ENCODE assay signal across 8 cellular contexts in the genomic region with DNA sequence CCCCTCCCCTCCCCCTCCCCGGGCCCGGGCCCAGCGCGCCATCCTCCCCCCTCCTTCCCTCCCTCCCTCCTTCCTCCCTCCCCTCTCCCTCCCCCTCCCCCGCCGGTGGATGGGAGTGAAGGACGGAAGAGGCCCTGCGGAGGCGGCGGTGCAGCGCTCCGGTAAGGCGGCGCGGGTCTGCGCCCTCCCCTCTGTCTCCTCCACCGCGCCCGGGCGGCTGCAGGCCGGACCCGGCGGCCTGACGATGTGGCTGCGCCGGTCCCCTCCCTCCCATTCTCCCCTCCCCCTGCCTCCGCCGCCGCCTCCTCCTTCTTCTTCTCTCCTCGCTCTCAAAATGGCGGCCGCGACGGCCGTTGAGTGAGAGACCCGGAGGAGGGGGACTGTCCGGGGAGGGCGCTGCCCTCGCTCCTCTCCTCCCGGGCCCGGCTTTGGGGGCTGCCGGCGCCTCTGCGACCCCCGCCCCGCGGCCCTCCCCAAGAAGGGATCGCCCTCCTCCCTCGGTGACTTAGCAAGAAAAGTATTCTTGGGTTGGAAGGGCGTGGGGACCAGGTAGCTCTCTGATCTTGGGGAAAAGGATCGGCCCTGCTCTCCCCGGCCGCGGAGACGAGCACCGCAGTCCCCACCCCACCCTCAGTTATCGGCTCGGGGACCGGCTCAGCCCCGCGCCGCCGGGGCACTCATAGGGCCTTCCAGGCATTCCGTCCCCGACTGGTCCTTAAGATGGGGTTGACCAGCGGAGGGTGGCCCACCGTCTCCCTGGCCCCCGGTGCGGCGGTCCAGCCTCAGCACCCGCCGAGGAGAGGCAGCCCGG. TPM values are rescaled to one million over a fixed set of nuclear protein-coding genes. Genes with fewer than 3 reads are reported as not detected.
DNase-seq lines count a peak whose midpoint lies in the region; ATAC-seq, FAIRE-seq and TF ChIP-seq lines count a peak whose summit lies in the region.

No MANE protein-coding gene starts in this region.

- H4K20me1 ChIP-seq in HepG2 (ENCODE audit: insufficient read depth, low read length), result peaks cover 41% of the 10 kb centered on the region

- POLR2A ChIA-PET in HepG2 (lab: Yijun Ruan, JAX), result interaction anchor here (1.0 to 1.7 kb wide), 5 partner anchors 9 to 116 kb away, joined by 3 to 7 read pairs (median 4); a partner anchor contains a TSS

- H3K9ac ChIP-seq in HepG2 (ENCODE audit: insufficient read depth, low read depth, low read length), result peak overlapping the region; percentile 94

- peaks cover 0 to 3% of the 10 kb centered on the region in 2 experiments; a peak in 1 of 5 replicates for H3K27me3 ChIP-seq in HepG2 (ENCODE audit: control insufficient read depth in 1 of 2, insufficient read depth in 2 of 2, low read length in 2 of 2)

- no peak for TF ChIP-seq CTCF in HepG2 (CRISPR knock-in tag; IDR thresholded peaks at IDR 0.05)

- no peak for FAIRE-seq in HepG2 (lab: Jason Lieb, UNC)

- no peak overlapping the region for H2AFZ ChIP-seq in HepG2 (ENCODE audit: low read length)

- peaks cover 50% of the 10 kb centered on the region for H3K4me1 ChIP-seq in HepG2 (ENCODE audit: insufficient read depth, low read length)

- TF ChIP-seq EP300 in HepG2 (IDR thresholded peaks at IDR 0.05; ENCODE audit: low read depth in 2 of 2, low read length in 2 of 2), result no peak
- TF ChIP-seq EP300 in HepG2 (CRISPR knock-in tag; IDR thresholded peaks at IDR 0.05; ENCODE audit: borderline replicate concordance), result no peak

- peak overlapping the region; percentile 82 for H3K27ac ChIP-seq in HepG2 (ENCODE audit: extremely low read length, insufficient read depth, low read length)

- TF ChIP-seq POLR2A in GM18526 (IDR thresholded peaks at IDR 0.05; ENCODE audit: extremely low read depth, insufficient read length) (peak; percentile 28), HepG2 (IDR thresholded peaks at IDR 0.05; ENCODE audit: insufficient read depth in 1 of 2, low read depth in 2 of 2, low read length in 2 of 2) (peak in 1 of 2 experiments; percentile 24; a peak in 3 of 4 replicates)

- peaks cover 48% of the 10 kb centered on the region for H3K79me2 ChIP-seq in HepG2 (ENCODE audit: insufficient read depth, low read length)

- H3K4me2 ChIP-seq in HepG2 (ENCODE audit: low read depth, low read length), result peak overlapping the region; percentile 82

- 0% methylated on average over 24 of the region's 73 CpGs for WGBS in HepG2 (ENCODE audit: low lambda C conversion rate)

- no peaks in the 10 kb centered on the region for H3K36me3 ChIP-seq in HepG2 (replicated peaks in 1 of 2; ENCODE audit: control insufficient read depth in 1 of 2, insufficient read depth in 2 of 2, low read length in 2 of 2)

- intact Hi-C loops in HepG2 (cut with micrococcal nuclease; ENCODE audit: unreplicated experiment), result no loop called here

- CTCF ChIA-PET in HepG2 (lab: Yijun Ruan, JAX; ENCODE audit: low intra/inter-chr PET ratio, low total read pairs), result no interaction called here

- in situ Hi-C loops in HepG2 (cut with HindIII; ENCODE audit: extremely low pct_ligation_motif_present, low pct_unique_long_range_greater_than_20kb), result no loop called here

- BruUV-seq in HepG2 (replicated peaks; lab: Mats Ljungman, UMichigan), result no TSS peak

- H3K4me3 ChIP-seq in HepG2 (replicated peaks in 1 of 3; ENCODE audit: insufficient read depth in 1 of 3, low read depth in 2 of 3, low read length in 3 of 3), result peak overlapping the region; percentile 89 to 100 (median 100)

- no peak for TF ChIP-seq RAD21 in HepG2 (CRISPR knock-in tag; IDR thresholded peaks at IDR 0.05)

- peak; percentile 46 for ATAC-seq in HG03066 (IDR thresholded peaks at IDR 0.05; ENCODE audit: low read depth, unreplicated experiment)
- peak; percentile 78 for ATAC-seq in HepG2

- no peaks in the 10 kb centered on the region for H3K9me3 ChIP-seq in HepG2 (ENCODE audit: low read length)

- DNase-seq in 8988T (peak; percentile 47), NCI-H460 (ENCODE audit: extremely low read depth, low read depth) (peak; percentile 79), dedifferentiated amniotic fluid mesenchymal stem cell (ENCODE audit: extremely low spot score) (peak; percentile 52), HepG2 (ENCODE audit: low spot score) (peak; percentile 58)
- DNase-seq in activated CD4-positive, alpha-beta T cell treated with anti-CD3 and anti-CD28 coated beads, Interleukin-2, amount 50 U/mL, for 1 hour, result peak; percentile 78
- peak; percentile 82 for DNase-seq in stimulated activated CD4-positive, alpha-beta T cell treated with anti-CD3 and anti-CD28 coated beads, Interleukin-4, amount 100 ng/mL, for 1 hour

TF ChIP-seq in HepG2, 621 proteins besides CTCF, POLR2A, EP300 and RAD21 (continues in another document):
- 0 out of 2 replicates have a peak, but pooled peaks have one; percentile 9 for TF ChIP-seq FOXK1 (CRISPR knock-in tag; IDR thresholded peaks at IDR 0.05; ENCODE audit: borderline replicate concordance, low read depth)
- TF ChIP-seq, protein P1, sequence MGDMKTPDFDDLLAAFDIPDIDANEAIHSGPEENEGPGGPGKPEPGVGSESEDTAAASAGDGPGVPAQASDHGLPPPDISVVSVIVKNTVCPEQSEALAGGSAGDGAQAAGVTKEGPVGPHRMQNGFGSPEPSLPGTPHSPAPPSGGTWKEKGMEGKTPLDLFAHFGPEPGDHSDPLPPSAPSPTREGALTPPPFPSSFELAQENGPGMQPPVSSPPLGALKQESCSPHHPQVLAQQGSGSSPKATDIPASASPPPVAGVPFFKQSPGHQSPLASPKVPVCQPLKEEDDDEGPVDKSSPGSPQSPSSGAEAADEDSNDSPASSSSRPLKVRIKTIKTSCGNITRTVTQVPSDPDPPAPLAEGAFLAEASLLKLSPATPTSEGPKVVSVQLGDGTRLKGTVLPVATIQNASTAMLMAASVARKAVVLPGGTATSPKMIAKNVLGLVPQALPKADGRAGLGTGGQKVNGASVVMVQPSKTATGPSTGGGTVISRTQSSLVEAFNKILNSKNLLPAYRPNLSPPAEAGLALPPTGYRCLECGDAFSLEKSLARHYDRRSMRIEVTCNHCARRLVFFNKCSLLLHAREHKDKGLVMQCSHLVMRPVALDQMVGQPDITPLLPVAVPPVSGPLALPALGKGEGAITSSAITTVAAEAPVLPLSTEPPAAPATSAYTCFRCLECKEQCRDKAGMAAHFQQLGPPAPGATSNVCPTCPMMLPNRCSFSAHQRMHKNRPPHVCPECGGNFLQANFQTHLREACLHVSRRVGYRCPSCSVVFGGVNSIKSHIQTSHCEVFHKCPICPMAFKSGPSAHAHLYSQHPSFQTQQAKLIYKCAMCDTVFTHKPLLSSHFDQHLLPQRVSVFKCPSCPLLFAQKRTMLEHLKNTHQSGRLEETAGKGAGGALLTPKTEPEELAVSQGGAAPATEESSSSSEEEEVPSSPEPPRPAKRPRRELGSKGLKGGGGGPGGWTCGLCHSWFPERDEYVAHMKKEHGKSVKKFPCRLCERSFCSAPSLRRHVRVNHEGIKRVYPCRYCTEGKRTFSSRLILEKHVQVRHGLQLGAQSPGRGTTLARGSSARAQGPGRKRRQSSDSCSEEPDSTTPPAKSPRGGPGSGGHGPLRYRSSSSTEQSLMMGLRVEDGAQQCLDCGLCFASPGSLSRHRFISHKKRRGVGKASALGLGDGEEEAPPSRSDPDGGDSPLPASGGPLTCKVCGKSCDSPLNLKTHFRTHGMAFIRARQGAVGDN (CRISPR knock-in tag; IDR thresholded peaks at IDR 0.05), result peak; percentile 28; the same call in 1 of the 2 replicates
- TF ChIP-seq, protein P2, sequence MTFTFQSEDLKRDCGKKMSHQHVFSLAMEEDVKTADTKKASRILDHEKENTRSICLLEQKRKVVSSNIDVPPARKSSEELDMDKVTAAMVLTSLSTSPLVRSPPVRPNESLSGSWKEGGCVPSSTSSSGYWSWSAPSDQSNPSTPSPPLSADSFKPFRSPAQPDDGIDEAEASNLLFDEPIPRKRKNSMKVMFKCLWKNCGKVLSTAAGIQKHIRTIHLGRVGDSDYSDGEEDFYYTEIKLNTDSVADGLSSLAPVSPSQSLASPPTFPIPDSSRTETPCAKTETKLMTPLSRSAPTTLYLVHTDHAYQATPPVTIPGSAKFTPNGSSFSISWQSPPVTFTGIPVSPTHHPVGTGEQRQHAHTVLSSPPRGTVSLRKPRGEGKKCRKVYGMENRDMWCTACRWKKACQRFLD (CRISPR knock-in tag; IDR thresholded peaks at IDR 0.05; ENCODE audit: borderline replicate concordance), result 0 out of 2 replicates have a peak, but pooled peaks have one; percentile 18

RNA-seq across cellular contexts. Expression of a gene that starts 0.6 kb away (rescaled TPM):
- total RNA-seq in NCI-H460 (2014; rRNA removed; shearing (Covaris generic)), result 76.7 and 88.3 TPM in 2 replicates
- 36.2 and 38.2 TPM in 2 replicates for polyA plus RNA-seq in NCI-H460 (2014; cell fraction: nucleus; rRNA removed)
- total RNA-seq in HepG2 (2016; rRNA removed; fragmentation: Illumina TruSeq; extraction: Trizol), result 64.9 and 93.8 TPM in 2 replicates
- 25.0 and 28.0 TPM in 2 replicates for total RNA-seq in HepG2 (2016; cell fraction: cytosol; rRNA removed; fragmentation: Illumina TruSeq; extraction: Trizol; ENCODE audit: low read depth)
- total RNA-seq in HepG2 (2016; cell fraction: insoluble cytoplasmic fraction; rRNA removed; fragmentation: Illumina TruSeq; extraction: Trizol), result 64.0 and 82.0 TPM in 2 replicates
- total RNA-seq in HepG2 (2016; cell fraction: membrane; rRNA removed; fragmentation: Illumina TruSeq; extraction: Trizol), result 28.1 and 42.3 TPM in 2 replicates
- 32.7 and 40.0 TPM in 2 replicates for total RNA-seq in HepG2 (2016; cell fraction: nucleus; rRNA removed; fragmentation: Illumina TruSeq; extraction: Trizol)
- polyA plus RNA-seq in HepG2 (2011; rRNA removed), result 35.9 and 46.0 TPM in 2 replicates
- polyA plus RNA-seq in HepG2 (2011; cell fraction: cytosol; rRNA removed), result 20.0 and 28.0 TPM in 2 replicates
- 20.1 and 28.1 TPM in 2 replicates for polyA plus RNA-seq in HepG2 (2011; cell fraction: nucleus; rRNA removed)
- 59.7 and 61.2 TPM in 2 replicates for polyA plus RNA-seq in HepG2 (2012)
- 15.1 and 21.5 TPM in 2 replicates for polyA plus RNA-seq in HepG2 (2016; cell fraction: cytosol; fragmentation: Illumina TruSeq; extraction: Trizol; ENCODE audit: low read depth)
- polyA plus RNA-seq in HepG2 (2016; cell fraction: insoluble cytoplasmic fraction; fragmentation: Illumina TruSeq; extraction: Trizol; ENCODE audit: low read depth), result 80.8 and 92.4 TPM in 2 replicates
- 21.9 and 31.1 TPM in 2 replicates for polyA plus RNA-seq in HepG2 (2016; cell fraction: membrane; fragmentation: Illumina TruSeq; extraction: Trizol; ENCODE audit: low read depth)
- polyA plus RNA-seq in HepG2 (2016; cell fraction: nucleus; fragmentation: Illumina TruSeq; extraction: Trizol; ENCODE audit: insufficient read depth, low read depth), result 58.0 and 61.2 TPM in 2 replicates
- 45.1 and 73.6 TPM in 2 replicates for polyA minus RNA-seq in HepG2 (2011; rRNA and poly(A)+ RNA removed; ENCODE audit: low replicate concordance)
- 28.9 and 44.8 TPM in 2 replicates for polyA minus RNA-seq in HepG2 (2011; cell fraction: cytosol; rRNA and poly(A)+ RNA removed)
- polyA minus RNA-seq in HepG2 (2011; cell fraction: nucleus; rRNA and poly(A)+ RNA removed), result 38.7 and 39.8 TPM in 2 replicates

Comparison
In these comparisons a context has a peak if more than half of its experiments do, and no peak if none do; other contexts are left out.
1. Peak in every context shown above with its lines: DNase-seq, ATAC-seq, H3K4me3 ChIP-seq and H3K27ac ChIP-seq.